In genomic region chr20:811771-812474, GRCh38 we compare ENCODE assay signal across 10 cellular contexts. TPM values are rescaled to one million over a fixed set of nuclear protein-coding genes. Genes with fewer than 3 reads are reported as not detected.
"Had no signal": no experiment of that assay in that cellular context is flagged by ENCODE, and none has a peak within 500 bp of the region (broad histone marks: within the 10 kb centered on the region; RNA-seq: fewer than 3 reads in every experiment).

No MANE protein-coding gene starts in this region.

RNA-seq across cellular contexts. Expression of gene SLC52A3, which starts 43.6 kb away (rescaled TPM):
- total RNA-seq: mammary epithelial cell; myocyte; naive thymus-derived CD4-positive, alpha-beta T cell; natural killer cell treated with Interleukin-12 subunit alpha and Interleukin-12 subunit beta and Interleukin-15 and Interleukin-18, amount 100 ng/mL, for 72 hours; neural crest cell; occipital lobe; osteocyte; pulmonary artery endothelial cell; skeletal muscle tissue had no signal
- polyA plus RNA-seq: immature natural killer cell; naive thymus-derived CD4-positive, alpha-beta T cell had no signal
